In the genomic region with DNA sequence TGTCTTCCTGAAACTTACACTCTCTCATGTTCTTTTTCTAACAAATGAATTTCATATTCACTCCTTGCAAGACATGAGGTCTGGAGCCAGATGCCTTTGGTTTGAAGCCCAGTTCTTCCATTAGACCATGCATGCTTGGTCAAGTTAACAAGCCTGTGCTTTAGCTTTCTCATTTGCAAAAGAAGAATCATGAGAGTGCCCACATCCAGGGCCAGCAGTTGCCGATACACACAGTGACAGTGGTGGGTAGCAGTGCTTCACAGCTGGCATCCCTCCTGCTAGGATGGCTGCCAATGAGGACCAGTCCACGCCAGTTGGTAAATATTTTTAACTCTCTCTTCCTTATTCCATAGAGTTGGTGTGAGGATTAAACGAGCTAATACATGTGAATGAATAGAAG, we compare ENCODE assay signal across 24 cellular contexts.
DNase-seq lines count a peak whose midpoint lies in the region; TF ChIP-seq lines count a peak whose summit lies in the region.
"Had no signal": no experiment of that assay in that cellular context is flagged by ENCODE, and none has a peak within 500 bp of the region (broad histone marks: within the 10 kb centered on the region; RNA-seq: fewer than 3 reads in every experiment).

No MANE protein-coding gene starts in this region.

- TF ChIP-seq POLR2A in prostate gland (IDR thresholded peaks at IDR 0.05): no peak

- H3K9me3 ChIP-seq in prostate gland: no peaks in the 10 kb centered on the region
- H3K9me3 ChIP-seq: esophagus squamous epithelium, left lung, mucosa of descending colon, psoas muscle, testis had no signal

- no peaks in the 10 kb centered on the region for H3K27me3 ChIP-seq in prostate gland (replicated peaks; ENCODE audit: insufficient read depth)
- H3K27me3 ChIP-seq: esophagus squamous epithelium, left lung, testis had no signal

- WGBS in prostate gland: 49% methylated on average over 3 of the region's 3 CpGs

- DNase-seq in NCI-H2029 treated with DMSO at 0.1 percent for 48 hours (lab: John Stamatoyannopoulos, UW) (peak; percentile 39), astrocyte of the cerebellum (ENCODE audit: low read depth) (peak; percentile 84), cardiac septum (ENCODE audit: low spot score) (peak; percentile 78), prostate gland (ENCODE audit: low spot score) (peak; percentile 63), NCI-H1105 treated with DMSO at 0.1 percent for 48 hours (lab: John Stamatoyannopoulos, UW) (no peak)
- no peak for DNase-seq in stimulated activated CD4-positive, alpha-beta T cell treated with anti-CD3 and anti-CD28 coated beads, Interleukin-4, amount 100 ng/mL, for 24 hours
- DNase-seq in stimulated activated CD4-positive, alpha-beta T cell treated with anti-CD3 and anti-CD28 coated beads, Interleukin-1b, Interleukin-23, amount 100 ng/mL, for 48 hours: no peak
- DNase-seq: activated CD4-positive, alpha-beta T cell treated with anti-CD3 and anti-CD28 coated beads, Interleukin-2, amount 50 U/mL, for 1 hour; activated naive CD4-positive, alpha-beta T cell treated with anti-CD3 and anti-CD28 coated beads, Interleukin-2, amount 50 U/mL, for 16 hours; AML-193; aorta; esophagus squamous epithelium; HCEC 1CT; left lung; mucosa of descending colon; NCI-H187 treated with DMSO at 0.1 percent for 48 hours; NK-92 treated with Interleukin-12 subunit alpha and Interleukin-12 subunit beta, amount 100 ng/mL, for 24 hours; psoas muscle; stimulated activated naive CD4-positive, alpha-beta T cell; T-helper 17 cell; testis had no signal

- intact Hi-C loops in cardiac septum (cut with DNase I) (no loop called here), prostate gland (cut with DNase I) (no loop called here)

- H3K4me1 ChIP-seq in prostate gland (replicated peaks): no peaks in the 10 kb centered on the region
- H3K4me1 ChIP-seq: left lung, psoas muscle, testis had no signal

- no peaks in the 10 kb centered on the region for H3K36me3 ChIP-seq in prostate gland
- H3K36me3 ChIP-seq: esophagus squamous epithelium, left lung had no signal

- TF ChIP-seq CTCF in astrocyte of the cerebellum (IDR thresholded peaks at IDR 0.05; ENCODE audit: low read depth, low read length, missing control alignments): no peak
- TF ChIP-seq CTCF in prostate gland (IDR thresholded peaks at IDR 0.05): no peak

- H3K4me3 ChIP-seq in astrocyte of the cerebellum (ENCODE audit: low read depth, low read length) (no peak overlapping the region), prostate gland (no peak overlapping the region)
- H3K4me3 ChIP-seq: esophagus squamous epithelium, left lung, mucosa of descending colon, psoas muscle, SK-N-MC, skin epidermis, testis had no signal

- in situ Hi-C loops in astrocyte of the cerebellum (cut with HindIII; ENCODE audit: low sequenced_read_pairs): no loop called here

- H3K27ac ChIP-seq in prostate gland: no peak overlapping the region
- H3K27ac ChIP-seq: esophagus squamous epithelium, left lung, psoas muscle, SK-N-MC, skin epidermis, testis, VCaP had no signal

Comparison
In these comparisons a context has a peak if more than half of its experiments do, and no peak if none do; other contexts are left out.
1. DNase-seq: peak in NCI-H2029 treated with DMSO at 0.1 percent for 48 hours (single experiment), astrocyte of the cerebellum (single experiment), cardiac septum (single experiment) and prostate gland (single experiment); none in stimulated activated CD4-positive, alpha-beta T cell treated with anti-CD3 and anti-CD28 coated beads, Interleukin-4, amount 100 ng/mL, for 24 hours (single experiment), NCI-H1105 treated with DMSO at 0.1 percent for 48 hours (single experiment) and stimulated activated CD4-positive, alpha-beta T cell treated with anti-CD3 and anti-CD28 coated beads, Interleukin-1b, Interleukin-23, amount 100 ng/mL, for 48 hours (single experiment).